In genomic region chr9:115235221-115235620, GRCh38 we compare ENCODE assay signal across 39 cellular contexts.
"Had no signal": no experiment of that assay in that cellular context is flagged by ENCODE, and none has a peak within 500 bp of the region (broad histone marks: within the 10 kb centered on the region; RNA-seq: fewer than 3 reads in every experiment).

No MANE protein-coding gene starts in this region.

- H3K4me1 Mint-ChIP-seq: activated CD4-positive, alpha-beta T cell treated with anti-CD3 and anti-CD28 coated beads for 36 hours; activated CD4-positive, alpha-beta T cell treated with anti-CD3 and anti-CD28 coated beads, Interleukin-2, amount 10 ng/mL, durations not matched to agents 24 days and 14 days; activated CD8-positive, alpha-beta memory T cell treated with anti-CD3 and anti-CD28 coated beads, Interleukin-2, amount 10 ng/mL, durations not matched to agents 7 days and 5 days; activated naive CD4-positive, alpha-beta T cell treated with anti-CD3 and anti-CD28 coated beads, Interleukin-2, amount 50 U/mL, for 24 hours; activated naive CD8-positive, alpha-beta T cell treated with anti-CD3 and anti-CD28 coated beads for 36 hours; activated naive CD8-positive, alpha-beta T cell treated with anti-CD3 and anti-CD28 coated beads, Interleukin-2, amount 50 U/mL, for 24 hours; T-helper 17 cell had no signal

- H3K36me3 ChIP-seq: adrenal gland, breast epithelium, cardiac muscle cell, colonic mucosa, esophagus muscularis mucosa, gastrocnemius medialis, heart left ventricle had no signal

- ATAC-seq: activated CD4-positive, alpha-beta T cell treated with anti-CD3 and anti-CD28 coated beads for 36 hours; activated CD8-positive, alpha-beta memory T cell treated with anti-CD3 and anti-CD28 coated beads, Interleukin-2, amount 10 ng/mL, durations not matched to agents 7 days and 5 days; activated CD8-positive, alpha-beta T cell treated with anti-CD3 and anti-CD28 coated beads, Interleukin-2, amount 10 ng/mL, durations not matched to agents 7 days and 5 days; activated naive CD8-positive, alpha-beta T cell treated with anti-CD3 and anti-CD28 coated beads, Interleukin-2, amount 50 U/mL, for 24 hours; foreskin keratinocyte; gastrocnemius medialis; heart left ventricle; T-helper 17 cell had no signal

- H3K27ac Mint-ChIP-seq: activated CD4-positive, alpha-beta memory T cell treated with anti-CD3 and anti-CD28 coated beads for 36 hours; activated CD4-positive, alpha-beta T cell treated with anti-CD3 and anti-CD28 coated beads for 36 hours; activated CD4-positive, alpha-beta T cell treated with anti-CD3 and anti-CD28 coated beads, Interleukin-2, amount 10 ng/mL, durations not matched to agents 24 days and 14 days; activated CD8-positive, alpha-beta memory T cell treated with anti-CD3 and anti-CD28 coated beads, Interleukin-2, amount 10 ng/mL, durations not matched to agents 7 days and 5 days; activated CD8-positive, alpha-beta T cell treated with anti-CD3 and anti-CD28 coated beads, Interleukin-2, amount 10 ng/mL, durations not matched to agents 7 days and 5 days; activated naive CD4-positive, alpha-beta T cell treated with anti-CD3 and anti-CD28 coated beads for 36 hours; activated naive CD4-positive, alpha-beta T cell treated with anti-CD3 and anti-CD28 coated beads, Interleukin-2, amount 50 U/mL, for 24 hours; activated naive CD8-positive, alpha-beta T cell treated with anti-CD3 and anti-CD28 coated beads for 36 hours; activated naive CD8-positive, alpha-beta T cell treated with anti-CD3 and anti-CD28 coated beads, Interleukin-2, amount 50 U/mL, for 24 hours; activated T-helper 1 cell treated with anti-CD3 and anti-CD28 coated beads, Interleukin-12 subunit alpha, Interleukin-12 subunit beta, Interleukin-2, Interleukin-4 antibody, amounts not matched to agents 30 ng/mL and 10 ng/mL and 1 ng/mL, durations not matched to agents 14 hours and 24 hours and 36 hours; activated T-helper 2 cell treated with anti-CD3 and anti-CD28 coated beads, Interferon-gamma antibody, Interleukin-2, Interleukin-4, amounts not matched to agents 10 μg/mL and 5 μg/mL and 100 μg/mL, durations not matched to agents 14 hours and 24 hours and 36 hours; dendritic cell treated with granulocyte-macrophage colony-stimulating factor and Interleukin-4, amounts not matched to agents 40 ng/mL and 50 ng/mL, for 4 days; endodermal cell; T-helper 17 cell; T-helper 2 cell treated with Interferon-gamma antibody and Interleukin-4, amounts not matched to agents 5 μg/mL and 100 μg/mL, for 36 hours had no signal

- H3K4me3 Mint-ChIP-seq: activated CD4-positive, alpha-beta memory T cell treated with anti-CD3 and anti-CD28 coated beads for 36 hours; activated CD4-positive, alpha-beta T cell treated with anti-CD3 and anti-CD28 coated beads for 36 hours; activated CD4-positive, alpha-beta T cell treated with anti-CD3 and anti-CD28 coated beads, Interleukin-2, amount 10 ng/mL, durations not matched to agents 24 days and 14 days; activated CD8-positive, alpha-beta memory T cell treated with anti-CD3 and anti-CD28 coated beads, Interleukin-2, amount 10 ng/mL, durations not matched to agents 7 days and 5 days; activated CD8-positive, alpha-beta T cell treated with anti-CD3 and anti-CD28 coated beads, Interleukin-2, amount 10 ng/mL, durations not matched to agents 7 days and 5 days; activated naive CD4-positive, alpha-beta T cell treated with anti-CD3 and anti-CD28 coated beads for 36 hours; activated naive CD4-positive, alpha-beta T cell treated with anti-CD3 and anti-CD28 coated beads, Interleukin-2, amount 50 U/mL, for 24 hours; activated naive CD8-positive, alpha-beta T cell treated with anti-CD3 and anti-CD28 coated beads for 36 hours; activated naive CD8-positive, alpha-beta T cell treated with anti-CD3 and anti-CD28 coated beads, Interleukin-2, amount 50 U/mL, for 24 hours; activated T-helper 1 cell treated with anti-CD3 and anti-CD28 coated beads, Interleukin-12 subunit alpha, Interleukin-12 subunit beta, Interleukin-2, Interleukin-4 antibody, amounts not matched to agents 30 ng/mL and 10 ng/mL and 1 ng/mL, durations not matched to agents 14 hours and 24 hours and 36 hours; brain; dendritic cell treated with granulocyte-macrophage colony-stimulating factor and Interleukin-4, amounts not matched to agents 40 ng/mL and 50 ng/mL, for 4 days; endodermal cell; T-helper 17 cell; T-helper 2 cell treated with Interferon-gamma antibody and Interleukin-4, amounts not matched to agents 5 μg/mL and 100 μg/mL, for 36 hours had no signal

- DNase-seq: activated CD4-positive, alpha-beta memory T cell treated with anti-CD3 and anti-CD28 coated beads for 36 hours; activated CD4-positive, alpha-beta T cell treated with anti-CD3 and anti-CD28 coated beads for 36 hours; activated CD4-positive, alpha-beta T cell treated with anti-CD3 and anti-CD28 coated beads, Interleukin-2, amount 10 ng/mL, durations not matched to agents 24 days and 14 days; activated CD4-positive, CD25-positive, alpha-beta regulatory T cell; activated CD4-positive, CD25-positive, alpha-beta regulatory T cell treated with anti-CD3 and anti-CD28 coated beads, Interleukin-2, amount 50 U/mL, for 72 hours; activated CD8-positive, alpha-beta memory T cell treated with anti-CD3 and anti-CD28 coated beads, Interleukin-2, amount 10 ng/mL, durations not matched to agents 7 days and 5 days; activated CD8-positive, alpha-beta memory T cell treated with anti-CD3 and anti-CD28 coated beads, Interleukin-2, amount 50 U/mL, for 4 hours; activated CD8-positive, alpha-beta T cell treated with anti-CD3 and anti-CD28 coated beads, Interleukin-2, amount 10 ng/mL, durations not matched to agents 7 days and 5 days; activated effector memory CD4-positive, alpha-beta T cell treated with anti-CD3 and anti-CD28 coated beads, Interleukin-2, amount 50 U/mL, for 16 hours; activated naive CD4-positive, alpha-beta T cell treated with anti-CD3 and anti-CD28 coated beads for 36 hours; activated naive CD8-positive, alpha-beta T cell treated with anti-CD3 and anti-CD28 coated beads for 36 hours; activated naive CD8-positive, alpha-beta T cell treated with anti-CD3 and anti-CD28 coated beads, Interleukin-2, amount 50 U/mL, for 24 hours; activated T-cell treated with anti-CD3 and anti-CD28 coated beads, Interleukin-2, amount 50 U/mL, for 1 hour; activated T-cell treated with anti-CD3 and anti-CD28 coated beads, Interleukin-2, amount 50 U/mL, for 48 hours; adrenal gland; amygdala; aorta; central memory CD4-positive, alpha-beta T cell; cerebellar nuclear complex; colonic mucosa; dorsolateral prefrontal cortex; effector memory CD4-positive, alpha-beta T cell; endodermal cell; foreskin keratinocyte; gastrocnemius medialis; glutamatergic neuron; heart left ventricle; T-helper 1 cell; T-helper 17 cell; T1000 had no signal

- H3K4me3 ChIP-seq: adrenal gland, breast epithelium, cardiac muscle cell, colonic mucosa, dorsolateral prefrontal cortex, esophagus muscularis mucosa, gastrocnemius medialis, heart left ventricle had no signal

- H3K27me3 Mint-ChIP-seq: brain had no signal

- H3K4me1 ChIP-seq: adrenal gland, breast epithelium, colonic mucosa, gastrocnemius medialis had no signal

- H3K9me3 ChIP-seq: adrenal gland, breast epithelium, colonic mucosa, esophagus muscularis mucosa, gastrocnemius medialis, heart left ventricle had no signal

- H3K27me3 ChIP-seq: adrenal gland, breast epithelium, cardiac muscle cell, colonic mucosa, dorsolateral prefrontal cortex, esophagus muscularis mucosa, foreskin keratinocyte, gastrocnemius medialis, heart left ventricle had no signal

- H3K9me3 Mint-ChIP-seq: activated CD4-positive, alpha-beta memory T cell treated with anti-CD3 and anti-CD28 coated beads for 36 hours; activated CD4-positive, alpha-beta T cell treated with anti-CD3 and anti-CD28 coated beads, Interleukin-2, amount 10 ng/mL, durations not matched to agents 24 days and 14 days; activated naive CD4-positive, alpha-beta T cell treated with anti-CD3 and anti-CD28 coated beads for 36 hours; activated naive CD4-positive, alpha-beta T cell treated with anti-CD3 and anti-CD28 coated beads, Interleukin-2, amount 50 U/mL, for 24 hours; activated naive CD8-positive, alpha-beta T cell treated with anti-CD3 and anti-CD28 coated beads for 36 hours; activated naive CD8-positive, alpha-beta T cell treated with anti-CD3 and anti-CD28 coated beads, Interleukin-2, amount 50 U/mL, for 24 hours; activated T-helper 1 cell treated with anti-CD3 and anti-CD28 coated beads, Interleukin-12 subunit alpha, Interleukin-12 subunit beta, Interleukin-2, Interleukin-4 antibody, amounts not matched to agents 30 ng/mL and 10 ng/mL and 1 ng/mL, durations not matched to agents 14 hours and 24 hours and 36 hours; activated T-helper 2 cell treated with anti-CD3 and anti-CD28 coated beads, Interferon-gamma antibody, Interleukin-2, Interleukin-4, amounts not matched to agents 10 μg/mL and 5 μg/mL and 100 μg/mL, durations not matched to agents 14 hours and 24 hours and 36 hours; brain; dendritic cell treated with granulocyte-macrophage colony-stimulating factor and Interleukin-4, amounts not matched to agents 40 ng/mL and 50 ng/mL, for 4 days; T-helper 2 cell treated with Interferon-gamma antibody and Interleukin-4, amounts not matched to agents 5 μg/mL and 100 μg/mL, for 36 hours had no signal

- H3K36me3 Mint-ChIP-seq: activated CD4-positive, alpha-beta memory T cell treated with anti-CD3 and anti-CD28 coated beads for 36 hours; activated CD8-positive, alpha-beta memory T cell treated with anti-CD3 and anti-CD28 coated beads, Interleukin-2, amount 10 ng/mL, durations not matched to agents 7 days and 5 days; activated naive CD4-positive, alpha-beta T cell treated with anti-CD3 and anti-CD28 coated beads, Interleukin-2, amount 50 U/mL, for 24 hours; activated naive CD8-positive, alpha-beta T cell treated with anti-CD3 and anti-CD28 coated beads for 36 hours; brain had no signal

- H3K27ac ChIP-seq: adrenal gland, cardiac muscle cell, colonic mucosa, dorsolateral prefrontal cortex, foreskin keratinocyte, gastrocnemius medialis, heart left ventricle had no signal
